2 cellular contexts compared by ENCODE assay signal in the genomic region with DNA sequence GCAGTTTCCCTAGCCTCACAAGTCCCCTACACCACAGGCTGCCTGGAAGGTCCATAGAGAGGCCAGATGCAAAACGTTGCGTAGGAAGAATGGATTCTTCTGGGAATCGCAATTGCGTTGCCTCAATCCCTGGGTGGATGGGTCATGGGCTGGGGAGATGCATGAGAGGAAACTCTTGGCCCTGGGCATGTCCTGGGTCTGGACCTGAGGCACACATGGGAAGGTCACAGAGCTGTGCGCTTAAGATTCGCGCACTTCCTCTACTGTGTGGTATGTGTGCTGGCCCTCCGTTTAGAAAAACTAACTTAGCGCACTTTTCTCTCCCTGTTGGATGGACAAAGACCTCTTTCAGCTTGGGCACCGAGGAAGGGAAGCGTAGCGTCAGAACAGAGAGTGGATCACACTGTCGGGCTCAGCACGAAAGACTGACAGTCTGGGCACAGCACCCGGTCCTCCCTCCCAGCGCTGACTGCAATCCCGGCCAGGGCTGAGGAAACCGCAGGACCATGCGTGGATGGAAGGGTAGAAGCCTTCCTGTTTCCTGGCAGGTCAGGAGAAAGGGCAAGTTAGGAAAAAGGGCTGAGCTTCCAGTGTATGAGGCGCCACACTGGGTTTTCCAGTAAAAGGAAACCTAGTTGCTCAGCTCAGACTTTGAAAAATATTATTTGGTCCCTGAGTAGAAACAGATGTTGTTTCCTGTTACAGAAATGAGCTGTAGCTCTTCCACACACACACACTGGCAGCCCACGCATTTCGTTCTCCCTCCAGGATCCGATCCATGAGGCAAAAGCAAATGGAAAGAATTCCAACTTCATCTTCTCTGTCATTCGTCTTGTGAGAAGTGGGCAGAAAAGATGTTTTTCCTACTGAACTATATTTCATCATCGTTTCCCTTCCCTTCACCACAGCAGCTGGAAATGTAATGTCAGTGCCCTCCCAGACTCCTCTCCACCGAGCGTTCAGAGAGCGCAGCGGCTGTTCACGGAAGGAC.
TF ChIP-seq lines count a peak whose summit lies in the region.

No MANE protein-coding gene starts in this region.

TF ChIP-seq in K562, 482 proteins besides CTCF, POLR2A, EP300 and RAD21 (continued from another document):
- TF ChIP-seq, protein P1, sequence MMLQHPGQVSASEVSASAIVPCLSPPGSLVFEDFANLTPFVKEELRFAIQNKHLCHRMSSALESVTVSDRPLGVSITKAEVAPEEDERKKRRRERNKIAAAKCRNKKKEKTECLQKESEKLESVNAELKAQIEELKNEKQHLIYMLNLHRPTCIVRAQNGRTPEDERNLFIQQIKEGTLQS (IDR thresholded peaks at IDR 0.05) = 0 out of 2 replicates have a peak, but pooled peaks have one; percentile 21
- TF ChIP-seq, protein P1 (CRISPR knock-in tag; conservative IDR thresholded peaks at IDR 0.05) = no peak
- TF ChIP-seq NELFE (IDR thresholded peaks at IDR 0.05; ENCODE audit: insufficient read depth, insufficient read length) (no peak), FOXP1 (CRISPR knock-in tag; IDR thresholded peaks at IDR 0.05) (no peak)

TF ChIP-seq in HepG2, 621 proteins besides CTCF, POLR2A, EP300 and RAD21:
- TF ChIP-seq, protein P2, sequence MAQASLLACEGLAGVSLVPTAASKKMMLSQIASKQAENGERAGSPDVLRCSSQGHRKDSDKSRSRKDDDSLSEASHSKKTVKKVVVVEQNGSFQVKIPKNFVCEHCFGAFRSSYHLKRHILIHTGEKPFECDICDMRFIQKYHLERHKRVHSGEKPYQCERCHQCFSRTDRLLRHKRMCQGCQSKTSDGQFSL (CRISPR knock-in tag; IDR thresholded peaks at IDR 0.05) = no peak
- TF ChIP-seq, protein P3, sequence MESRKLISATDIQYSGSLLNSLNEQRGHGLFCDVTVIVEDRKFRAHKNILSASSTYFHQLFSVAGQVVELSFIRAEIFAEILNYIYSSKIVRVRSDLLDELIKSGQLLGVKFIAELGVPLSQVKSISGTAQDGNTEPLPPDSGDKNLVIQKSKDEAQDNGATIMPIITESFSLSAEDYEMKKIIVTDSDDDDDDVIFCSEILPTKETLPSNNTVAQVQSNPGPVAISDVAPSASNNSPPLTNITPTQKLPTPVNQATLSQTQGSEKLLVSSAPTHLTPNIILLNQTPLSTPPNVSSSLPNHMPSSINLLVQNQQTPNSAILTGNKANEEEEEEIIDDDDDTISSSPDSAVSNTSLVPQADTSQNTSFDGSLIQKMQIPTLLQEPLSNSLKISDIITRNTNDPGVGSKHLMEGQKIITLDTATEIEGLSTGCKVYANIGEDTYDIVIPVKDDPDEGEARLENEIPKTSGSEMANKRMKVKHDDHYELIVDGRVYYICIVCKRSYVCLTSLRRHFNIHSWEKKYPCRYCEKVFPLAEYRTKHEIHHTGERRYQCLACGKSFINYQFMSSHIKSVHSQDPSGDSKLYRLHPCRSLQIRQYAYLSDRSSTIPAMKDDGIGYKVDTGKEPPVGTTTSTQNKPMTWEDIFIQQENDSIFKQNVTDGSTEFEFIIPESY (CRISPR knock-in tag; IDR thresholded peaks at IDR 0.05) = 0 out of 2 replicates have a peak, but pooled peaks have one; percentile 10
- TF ChIP-seq HNRNPLL (IDR thresholded peaks at IDR 0.05; ENCODE audit: low read depth, low read length, poor library complexity, severe bottlenecking) = peak; percentile 16
- TF ChIP-seq, protein P4, sequence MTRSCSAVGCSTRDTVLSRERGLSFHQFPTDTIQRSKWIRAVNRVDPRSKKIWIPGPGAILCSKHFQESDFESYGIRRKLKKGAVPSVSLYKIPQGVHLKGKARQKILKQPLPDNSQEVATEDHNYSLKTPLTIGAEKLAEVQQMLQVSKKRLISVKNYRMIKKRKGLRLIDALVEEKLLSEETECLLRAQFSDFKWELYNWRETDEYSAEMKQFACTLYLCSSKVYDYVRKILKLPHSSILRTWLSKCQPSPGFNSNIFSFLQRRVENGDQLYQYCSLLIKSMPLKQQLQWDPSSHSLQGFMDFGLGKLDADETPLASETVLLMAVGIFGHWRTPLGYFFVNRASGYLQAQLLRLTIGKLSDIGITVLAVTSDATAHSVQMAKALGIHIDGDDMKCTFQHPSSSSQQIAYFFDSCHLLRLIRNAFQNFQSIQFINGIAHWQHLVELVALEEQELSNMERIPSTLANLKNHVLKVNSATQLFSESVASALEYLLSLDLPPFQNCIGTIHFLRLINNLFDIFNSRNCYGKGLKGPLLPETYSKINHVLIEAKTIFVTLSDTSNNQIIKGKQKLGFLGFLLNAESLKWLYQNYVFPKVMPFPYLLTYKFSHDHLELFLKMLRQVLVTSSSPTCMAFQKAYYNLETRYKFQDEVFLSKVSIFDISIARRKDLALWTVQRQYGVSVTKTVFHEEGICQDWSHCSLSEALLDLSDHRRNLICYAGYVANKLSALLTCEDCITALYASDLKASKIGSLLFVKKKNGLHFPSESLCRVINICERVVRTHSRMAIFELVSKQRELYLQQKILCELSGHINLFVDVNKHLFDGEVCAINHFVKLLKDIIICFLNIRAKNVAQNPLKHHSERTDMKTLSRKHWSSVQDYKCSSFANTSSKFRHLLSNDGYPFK (CRISPR knock-in tag; IDR thresholded peaks at IDR 0.05; ENCODE audit: borderline replicate concordance) = 0 out of 2 replicates have a peak, but pooled peaks have one; percentile 4
- TF ChIP-seq EZH2 (conservative IDR thresholded peaks at IDR 0.05; ENCODE audit: low read depth, low read length) = 0 out of 2 replicates have a peak, but pooled peaks have one; percentile 31
